In genomic region chr7:124940306-124940705, GRCh38 we compare ENCODE assay signal across 17 cellular contexts. TPM values are rescaled to one million over a fixed set of nuclear protein-coding genes. Genes with fewer than 3 reads are reported as not detected.
DNase-seq lines count a peak whose midpoint lies in the region; ATAC-seq and TF ChIP-seq lines count a peak whose summit lies in the region.
"Had no signal": no experiment of that assay in that cellular context is flagged by ENCODE, and none has a peak within 500 bp of the region (broad histone marks: within the 10 kb centered on the region; RNA-seq: fewer than 3 reads in every experiment).

No MANE protein-coding gene starts in this region.

- no peak overlapping the region for H3K9ac ChIP-seq in GM23248

- TF ChIP-seq CTCF in osteoblast (IDR thresholded peaks at IDR 0.05; ENCODE audit: extremely low read depth, low read depth, low read length) (no peak), progenitor cell of endocrine pancreas (IDR thresholded peaks at IDR 0.05; ENCODE audit: unreplicated experiment) (no peak)

- H3K4me3 ChIP-seq in GM23248 (no peak overlapping the region), osteoblast (ENCODE audit: insufficient read depth, low read length) (no peak overlapping the region)
- H3K4me3 ChIP-seq: SJCRH30 had no signal

- H3K9me3 Mint-ChIP-seq in progenitor cell of endocrine pancreas (ENCODE audit: low read depth) = no peaks in the 10 kb centered on the region

- H4K20me1 ChIP-seq in GM23248 (ENCODE audit: insufficient read depth) = no peaks in the 10 kb centered on the region
- H4K20me1 ChIP-seq in osteoblast (ENCODE audit: insufficient read depth, low read length) = no peaks in the 10 kb centered on the region

- H2AFZ ChIP-seq in GM23248 (peak overlapping the region; percentile 51; the same call in 1 of the 2 replicates), osteoblast (ENCODE audit: low read length) (peak overlapping the region; percentile 60)

- in situ Hi-C loops in GM23248 (cut with MboI) = no loop called here

- no peaks in the 10 kb centered on the region for H3K27me3 ChIP-seq in GM23248 (replicated peaks; ENCODE audit: insufficient read depth)
- H3K27me3 ChIP-seq in osteoblast (ENCODE audit: insufficient read depth, low read length) = no peaks in the 10 kb centered on the region
- H3K27me3 ChIP-seq: SJCRH30 had no signal

- H3K4me2 ChIP-seq in GM23248 (ENCODE audit: unreplicated experiment) (no peak overlapping the region), osteoblast (ENCODE audit: insufficient read depth, low read length) (no peak overlapping the region)

- no peak overlapping the region for H3K4me3 Mint-ChIP-seq in progenitor cell of endocrine pancreas (ENCODE audit: low read depth)
- H3K4me3 Mint-ChIP-seq: IgD-negative memory B cell had no signal

- H3K9me3 ChIP-seq in GM23248 (ENCODE audit: low read depth) (no peaks in the 10 kb centered on the region), osteoblast (ENCODE audit: low read depth, low read length) (no peaks in the 10 kb centered on the region)
- H3K9me3 ChIP-seq: SJCRH30 had no signal

- H3K36me3 ChIP-seq in GM23248 (ENCODE audit: low read depth) (no peaks in the 10 kb centered on the region), osteoblast (ENCODE audit: insufficient read depth, low read length) (no peaks in the 10 kb centered on the region)
- H3K36me3 ChIP-seq: SJCRH30 had no signal

- peaks cover 44% of the 10 kb centered on the region for H3K27me3 Mint-ChIP-seq in progenitor cell of endocrine pancreas

- WGBS in GM23248 (ENCODE audit: low coverage in 1 of 2, low lambda C conversion rate in 2 of 2, missing lambda C conversion rate in 2 of 2), 2 experiments = 31 to 33% methylated on average over 2 of the region's 2 CpGs

- no peaks in the 10 kb centered on the region for H3K36me3 Mint-ChIP-seq in progenitor cell of endocrine pancreas (ENCODE audit: insufficient read depth)

- ATAC-seq in HG02852 (IDR thresholded peaks at IDR 0.05; ENCODE audit: unreplicated experiment) = no peak
- ATAC-seq: PC-3 had no signal

- H3K27ac ChIP-seq in GM23248 = no peak overlapping the region
- H3K27ac ChIP-seq in osteoblast (ENCODE audit: low read depth, low read length) = no peak overlapping the region
- H3K27ac ChIP-seq: SJCRH30 had no signal

- H3K4me1 ChIP-seq in GM23248 (ENCODE audit: insufficient read depth) (no peaks in the 10 kb centered on the region), osteoblast (ENCODE audit: insufficient read depth, low read length) (no peaks in the 10 kb centered on the region)
- H3K4me1 ChIP-seq: SJCRH30 had no signal

- H3F3A ChIP-seq in GM23248 (ENCODE audit: insufficient read depth) = no peaks in the 10 kb centered on the region

- no peaks in the 10 kb centered on the region for H3K9me2 ChIP-seq in GM23248 (ENCODE audit: insufficient read depth)

- H3K79me2 ChIP-seq in GM23248 (ENCODE audit: insufficient read depth) (no peaks in the 10 kb centered on the region), osteoblast (ENCODE audit: insufficient read depth, low read length) (no peaks in the 10 kb centered on the region)

- no peaks in the 10 kb centered on the region for H3K4me1 Mint-ChIP-seq in progenitor cell of endocrine pancreas (ENCODE audit: low read depth)
- H3K4me1 Mint-ChIP-seq: IgD-negative memory B cell had no signal

- H3K27ac Mint-ChIP-seq in progenitor cell of endocrine pancreas = no peak overlapping the region
- H3K27ac Mint-ChIP-seq: IgD-negative memory B cell had no signal

- DNase-seq in GM23248 (peak; percentile 19), M059J (ENCODE audit: low read depth) (peak; percentile 7), fibroblast of gingiva (ENCODE audit: low read depth) (peak; percentile 15), osteoblast (ENCODE audit: insufficient read length, low spot score, missing footprints) (peak; percentile 2), progenitor cell of endocrine pancreas (ENCODE audit: low spot score, unreplicated experiment) (no peak), NCI-H526 (lab: John Stamatoyannopoulos, UW) (no peak)
- DNase-seq: ACHN, COR-L47, MV-4-11, NCI-H1417, NCI-H187 treated with DMSO at 0.1 percent for 48 hours, NCI-H345, NCI-H69, PC-3, SJCRH30 had no signal

RNA-seq across cellular contexts. Expression of gene POT1, which starts 10.7 kb away (rescaled TPM):
- 13.5 and 15.8 TPM in 2 replicates for total RNA-seq in GM23248 (2014; rRNA removed; shearing (Covaris generic))
- 12.5 and 14.7 TPM in 2 replicates for polyA plus RNA-seq in GM23248 (2016; fragmentation: Nextera tagmentation; extraction: Ambion mirVana)
- total RNA-seq in M059J (2014; rRNA removed; shearing (Covaris generic)) = 28.7 and 37.6 TPM in 2 replicates
- total RNA-seq in osteoblast = 23.5 and 30.1 TPM in 2 replicates
- 25.9 and 31.1 TPM in 2 replicates for total RNA-seq in progenitor cell of endocrine pancreas

Comparison
In these comparisons a context has a peak if more than half of its experiments do, and no peak if none do; other contexts are left out.
1. DNase-seq: peak in GM23248 (single experiment), M059J (single experiment), fibroblast of gingiva (single experiment) and osteoblast (single experiment); none in progenitor cell of endocrine pancreas (single experiment) and NCI-H526 (0 of 2).